Comparison of ENCODE assay signal across 8 cellular contexts in genomic region chr12:50110762-50111416, GRCh38. TPM values are rescaled to one million over a fixed set of nuclear protein-coding genes. Genes with fewer than 3 reads are reported as not detected.
DNase-seq lines count a peak whose midpoint lies in the region; ATAC-seq and TF ChIP-seq lines count a peak whose summit lies in the region.

No MANE protein-coding gene starts in this region.

- peaks cover 1% of the 10 kb centered on the region for H3K27me3 Mint-ChIP-seq in activated T-cell treated with anti-CD3 and anti-CD28 coated beads, Interleukin-2, amount 50 U/mL, for 72 hours (ENCODE audit: low read depth)

- peaks cover 6% of the 10 kb centered on the region for H3K36me3 ChIP-seq in left ventricle myocardium inferior
- no peaks in the 10 kb centered on the region for H3K36me3 ChIP-seq in prostate gland

- TF ChIP-seq CTCF in left ventricle myocardium inferior (IDR thresholded peaks at IDR 0.05; ENCODE audit: borderline replicate concordance) (no peak), prostate gland (IDR thresholded peaks at IDR 0.05) (no peak)

- peaks cover 36% of the 10 kb centered on the region for H3K4me1 Mint-ChIP-seq in activated T-cell treated with anti-CD3 and anti-CD28 coated beads, Interleukin-2, amount 50 U/mL, for 72 hours (ENCODE audit: low read depth)

- 54% methylated on average over 12 of the region's 12 CpGs for WGBS in prostate gland

- peaks cover 65% of the 10 kb centered on the region for H3K4me1 ChIP-seq in left ventricle myocardium inferior
- H3K4me1 ChIP-seq in prostate gland (replicated peaks): no peaks in the 10 kb centered on the region

- H3K9me3 ChIP-seq in left ventricle myocardium inferior (replicated peaks) (no peaks in the 10 kb centered on the region), prostate gland (no peaks in the 10 kb centered on the region)

- no peak for ATAC-seq in activated T-cell treated with anti-CD3 and anti-CD28 coated beads, Interleukin-2, amount 50 U/mL, for 72 hours (replicated peaks in 1 of 2)
- ATAC-seq in HG03342 (IDR thresholded peaks at IDR 0.05; ENCODE audit: unreplicated experiment) (no peak), HG03439 (IDR thresholded peaks at IDR 0.05; ENCODE audit: unreplicated experiment) (no peak)

- H3K4me3 ChIP-seq in left ventricle myocardium inferior (peak overlapping the region; percentile 88), prostate gland (no peak overlapping the region)

- intact Hi-C loops in left ventricle myocardium inferior (cut with micrococcal nuclease) (no loop called here), prostate gland (cut with DNase I) (loop anchor here (2.0 kb wide), 1 partner anchor 290 kb away; the partner anchor contains the start of gene LARP4)

- H3K27ac Mint-ChIP-seq in activated T-cell treated with anti-CD3 and anti-CD28 coated beads, Interleukin-2, amount 50 U/mL, for 72 hours: no peak overlapping the region

- peaks cover 6 to 13% of the 10 kb centered on the region in 2 donors for H3K36me3 Mint-ChIP-seq in activated T-cell treated with anti-CD3 and anti-CD28 coated beads, Interleukin-2, amount 50 U/mL, for 72 hours (ENCODE audit: insufficient read depth in 2 of 2)

- H3K27ac ChIP-seq in left ventricle myocardium inferior (replicated peaks): peak overlapping the region; percentile 97
- peak overlapping the region; percentile 45 to 73 for H3K27ac ChIP-seq in prostate gland

- peak; percentile 50 for DNase-seq in NCI-H1436 (lab: John Stamatoyannopoulos, UW)
- no peak for DNase-seq in NCI-H1436 treated with DMSO at 0.1 percent for 48 hours (lab: John Stamatoyannopoulos, UW)
- peak; percentile 71 for DNase-seq in HuH-7.5 (ENCODE audit: low spot score)
- no peak for DNase-seq in activated T-cell treated with anti-CD3 and anti-CD28 coated beads, Interleukin-2, amount 50 U/mL, for 72 hours
- peak; percentile 82 for DNase-seq in left ventricle myocardium inferior
- peak; percentile 15 for DNase-seq in prostate gland (ENCODE audit: low spot score)

- H3K9me3 Mint-ChIP-seq in activated T-cell treated with anti-CD3 and anti-CD28 coated beads, Interleukin-2, amount 50 U/mL, for 72 hours: no peaks in the 10 kb centered on the region

- peak overlapping the region; percentile 92 to 98 for H3K4me3 Mint-ChIP-seq in activated T-cell treated with anti-CD3 and anti-CD28 coated beads, Interleukin-2, amount 50 U/mL, for 72 hours

- H3K27me3 ChIP-seq in left ventricle myocardium inferior (ENCODE audit: low read depth): no peaks in the 10 kb centered on the region
- H3K27me3 ChIP-seq in prostate gland (replicated peaks; ENCODE audit: insufficient read depth): no peaks in the 10 kb centered on the region

- TF ChIP-seq POLR2A in prostate gland (IDR thresholded peaks at IDR 0.05): no peak

RNA-seq across cellular contexts. Expression of gene COX14, which starts 1.1 kb away (rescaled TPM):
- total RNA-seq in activated T-cell treated with anti-CD3 and anti-CD28 coated beads, Interleukin-2, amount 50 U/mL, for 72 hours: 10 to 100 TPM; 41.5 to 50.1 TPM
- total RNA-seq in left ventricle myocardium inferior (195 TPM), prostate gland (10 to 100 TPM; 59.9 to 84.6 TPM)

RNA-seq across cellular contexts. Expression of gene GPD1, which starts 7.1 kb away (rescaled TPM):
- total RNA-seq in activated T-cell treated with anti-CD3 and anti-CD28 coated beads, Interleukin-2, amount 50 U/mL, for 72 hours: 1 to 10 TPM; 1.6 to 3.5 TPM
- total RNA-seq in left ventricle myocardium inferior (9.0 TPM), prostate gland (1 to 10 TPM in 1 of 2 donors, under 1 TPM in 1; 0.27 to 3.4 TPM)

RNA-seq across cellular contexts. Expression of gene SMARCD1, which starts 25.7 kb away (rescaled TPM):
- 100 to 1,000 TPM in 1 of 2 donors, 10 to 100 TPM in 1; 91.0 to 111 TPM for total RNA-seq in activated T-cell treated with anti-CD3 and anti-CD28 coated beads, Interleukin-2, amount 50 U/mL, for 72 hours
- total RNA-seq in left ventricle myocardium inferior: 15.4 TPM
- total RNA-seq in prostate gland: 10 to 100 TPM; 72.9 to 90.1 TPM

RNA-seq across cellular contexts. Expression of gene ASIC1, which starts 53.5 kb away (rescaled TPM):
- 10 to 100 TPM in 1 of 2 donors, 1 to 10 TPM in 1; 5.8 to 12.4 TPM for total RNA-seq in activated T-cell treated with anti-CD3 and anti-CD28 coated beads, Interleukin-2, amount 50 U/mL, for 72 hours
- total RNA-seq in left ventricle myocardium inferior: 0.96 TPM
- 1 to 10 TPM; 2.7 to 3.2 TPM for total RNA-seq in prostate gland

RNA-seq across cellular contexts. Expression of gene CERS5, which starts 56.3 kb away (rescaled TPM):
- 10 to 100 TPM; 82.5 to 87.6 TPM for total RNA-seq in activated T-cell treated with anti-CD3 and anti-CD28 coated beads, Interleukin-2, amount 50 U/mL, for 72 hours
- 7.6 TPM for total RNA-seq in left ventricle myocardium inferior
- 10 to 100 TPM; 27.6 to 41.7 TPM for total RNA-seq in prostate gland

Comparison
In these comparisons a context has a peak if more than half of its experiments do, and no peak if none do; other contexts are left out.
1. DNase-seq: peak in NCI-H1436 (single experiment), HuH-7.5 (single experiment), left ventricle myocardium inferior (single experiment) and prostate gland (single experiment); none in NCI-H1436 treated with DMSO at 0.1 percent for 48 hours (single experiment) and activated T-cell treated with anti-CD3 and anti-CD28 coated beads, Interleukin-2, amount 50 U/mL, for 72 hours (0 of 2).